1 cellular context compared by ENCODE assay signal in the genomic region with DNA sequence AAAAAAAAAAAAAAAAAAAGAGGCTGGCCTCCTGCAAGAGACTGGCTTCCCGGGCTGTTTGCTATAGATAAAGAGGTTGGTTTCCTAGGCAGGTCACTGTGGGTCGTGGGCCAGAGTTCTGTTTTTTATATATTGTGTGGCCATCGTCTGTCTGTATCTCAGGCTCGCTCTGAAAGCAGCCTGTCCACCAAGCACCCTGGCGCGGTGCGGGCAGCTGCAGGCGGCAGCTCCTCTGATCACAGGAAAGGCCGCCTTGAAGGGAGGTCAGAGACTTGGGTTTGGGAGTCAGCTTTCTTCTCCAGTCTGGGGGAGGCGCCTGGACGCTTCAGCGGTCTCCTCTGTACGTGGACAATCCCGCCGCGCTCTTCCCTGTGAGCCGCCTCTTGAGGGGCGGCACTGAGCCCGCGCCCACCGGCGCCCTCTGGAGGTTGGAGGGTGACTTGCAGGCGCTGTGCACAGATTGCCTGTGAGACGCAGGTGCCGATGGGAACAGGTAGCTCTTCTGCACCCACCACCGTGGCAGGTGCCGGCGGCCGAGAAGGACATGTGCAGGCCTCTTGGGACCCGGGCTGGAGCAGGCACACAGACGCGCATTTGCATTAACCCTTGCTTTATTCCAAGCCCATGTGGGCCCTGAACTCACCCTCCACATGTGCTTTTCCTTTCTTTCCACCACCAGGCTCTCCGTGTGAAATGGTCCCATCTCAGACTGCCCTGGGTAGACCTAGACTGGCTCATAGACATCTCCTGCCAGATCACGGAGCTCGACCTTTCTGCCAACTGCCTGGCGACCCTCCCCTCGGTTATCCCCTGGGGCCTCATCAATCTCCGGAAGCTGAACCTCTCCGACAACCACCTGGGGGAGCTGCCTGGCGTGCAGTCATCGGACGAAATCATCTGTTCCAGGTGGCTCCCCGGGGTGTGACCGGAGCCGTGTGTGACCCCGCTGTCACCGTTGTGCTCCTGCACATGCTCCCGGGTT.
TF ChIP-seq lines count a peak whose summit lies in the region.

No MANE protein-coding gene starts in this region.

TF ChIP-seq in HepG2, 621 proteins besides CTCF, POLR2A, EP300 and RAD21 (continued from another document and continues in another):
- TF ChIP-seq ZNF407 (CRISPR knock-in tag; IDR thresholded peaks at IDR 0.05; ENCODE audit: not compliant biosample characterization) (no peak), ZBTB44 (CRISPR knock-in tag; IDR thresholded peaks at IDR 0.05) (no peak), ZNF20 (CRISPR knock-in tag; IDR thresholded peaks at IDR 0.05) (no peak), SNAI1 (CRISPR knock-in tag; IDR thresholded peaks at IDR 0.05; ENCODE audit: borderline replicate concordance) (0 out of 2 replicates have a peak, but pooled peaks have one; percentile 8), HDAC2 (CRISPR knock-in tag; IDR thresholded peaks at IDR 0.05) (0 out of 2 replicates have a peak, but pooled peaks have one; percentile 43), BCL6 (CRISPR knock-in tag; IDR thresholded peaks at IDR 0.05) (no peak), ZNF549 (CRISPR knock-in tag; IDR thresholded peaks at IDR 0.05) (no peak), POLR2AphosphoS5 (IDR thresholded peaks at IDR 0.05; ENCODE audit: low read depth, low read length) (peak; percentile 45), ZSCAN29 (CRISPR knock-in tag; conservative IDR thresholded peaks at IDR 0.05) (no peak), ZNF670 (CRISPR knock-in tag; IDR thresholded peaks at IDR 0.05; ENCODE audit: borderline replicate concordance) (no peak), ZNF512 (CRISPR knock-in tag; IDR thresholded peaks at IDR 0.05) (no peak), FOXP4 (CRISPR knock-in tag; IDR thresholded peaks at IDR 0.05) (no peak), ATAD3A (CRISPR knock-in tag; IDR thresholded peaks at IDR 0.05) (no peak), SP2 (CRISPR knock-in tag; IDR thresholded peaks at IDR 0.05) (no peak), NFKB2 (CRISPR knock-in tag; IDR thresholded peaks at IDR 0.05; ENCODE audit: borderline replicate concordance) (peak; percentile 37; the same call in 1 of the 2 replicates), ZNF839 (CRISPR knock-in tag; IDR thresholded peaks at IDR 0.05; ENCODE audit: borderline replicate concordance) (no peak), SRSF4 (IDR thresholded peaks at IDR 0.05; ENCODE audit: low read depth, low read length, poor library complexity, severe bottlenecking) (no peak), SCMH1 (CRISPR knock-in tag; IDR thresholded peaks at IDR 0.05; ENCODE audit: borderline replicate concordance) (no peak), ZNF264 (CRISPR knock-in tag; IDR thresholded peaks at IDR 0.05) (0 out of 2 replicates have a peak, but pooled peaks have one; percentile 38), MTA3 (CRISPR knock-in tag; IDR thresholded peaks at IDR 0.05) (no peak), ERF (CRISPR knock-in tag; IDR thresholded peaks at IDR 0.05) (peak; percentile 54; the same call in 1 of the 2 replicates), ZNF329 (CRISPR knock-in tag; IDR thresholded peaks at IDR 0.05; ENCODE audit: low read depth) (no peak), ZNF747 (CRISPR knock-in tag; IDR thresholded peaks at IDR 0.05; ENCODE audit: borderline replicate concordance) (0 out of 2 replicates have a peak, but pooled peaks have one; percentile 33), MIXL1 (CRISPR knock-in tag; IDR thresholded peaks at IDR 0.05) (no peak), ZNF816 (CRISPR knock-in tag; IDR thresholded peaks at IDR 0.05; ENCODE audit: borderline replicate concordance) (no peak), YEATS2 (CRISPR knock-in tag; IDR thresholded peaks at IDR 0.05; ENCODE audit: borderline replicate concordance) (0 out of 2 replicates have a peak, but pooled peaks have one; percentile 37), SMAD9 (CRISPR knock-in tag; IDR thresholded peaks at IDR 0.05) (no peak), TBX3 (IDR thresholded peaks at IDR 0.05; ENCODE audit: borderline replicate concordance) (no peak), ZNF878 (CRISPR knock-in tag; IDR thresholded peaks at IDR 0.05) (no peak), JARID2 (CRISPR knock-in tag; IDR thresholded peaks at IDR 0.05; ENCODE audit: insufficient replicate concordance) (no peak), ZNF7 (CRISPR knock-in tag; IDR thresholded peaks at IDR 0.05) (no peak), KLF16 (CRISPR knock-in tag; IDR thresholded peaks at IDR 0.05) (no peak), ZNF460 (CRISPR knock-in tag; IDR thresholded peaks at IDR 0.05; ENCODE audit: borderline replicate concordance) (no peak)
- TF ChIP-seq, protein P1, sequence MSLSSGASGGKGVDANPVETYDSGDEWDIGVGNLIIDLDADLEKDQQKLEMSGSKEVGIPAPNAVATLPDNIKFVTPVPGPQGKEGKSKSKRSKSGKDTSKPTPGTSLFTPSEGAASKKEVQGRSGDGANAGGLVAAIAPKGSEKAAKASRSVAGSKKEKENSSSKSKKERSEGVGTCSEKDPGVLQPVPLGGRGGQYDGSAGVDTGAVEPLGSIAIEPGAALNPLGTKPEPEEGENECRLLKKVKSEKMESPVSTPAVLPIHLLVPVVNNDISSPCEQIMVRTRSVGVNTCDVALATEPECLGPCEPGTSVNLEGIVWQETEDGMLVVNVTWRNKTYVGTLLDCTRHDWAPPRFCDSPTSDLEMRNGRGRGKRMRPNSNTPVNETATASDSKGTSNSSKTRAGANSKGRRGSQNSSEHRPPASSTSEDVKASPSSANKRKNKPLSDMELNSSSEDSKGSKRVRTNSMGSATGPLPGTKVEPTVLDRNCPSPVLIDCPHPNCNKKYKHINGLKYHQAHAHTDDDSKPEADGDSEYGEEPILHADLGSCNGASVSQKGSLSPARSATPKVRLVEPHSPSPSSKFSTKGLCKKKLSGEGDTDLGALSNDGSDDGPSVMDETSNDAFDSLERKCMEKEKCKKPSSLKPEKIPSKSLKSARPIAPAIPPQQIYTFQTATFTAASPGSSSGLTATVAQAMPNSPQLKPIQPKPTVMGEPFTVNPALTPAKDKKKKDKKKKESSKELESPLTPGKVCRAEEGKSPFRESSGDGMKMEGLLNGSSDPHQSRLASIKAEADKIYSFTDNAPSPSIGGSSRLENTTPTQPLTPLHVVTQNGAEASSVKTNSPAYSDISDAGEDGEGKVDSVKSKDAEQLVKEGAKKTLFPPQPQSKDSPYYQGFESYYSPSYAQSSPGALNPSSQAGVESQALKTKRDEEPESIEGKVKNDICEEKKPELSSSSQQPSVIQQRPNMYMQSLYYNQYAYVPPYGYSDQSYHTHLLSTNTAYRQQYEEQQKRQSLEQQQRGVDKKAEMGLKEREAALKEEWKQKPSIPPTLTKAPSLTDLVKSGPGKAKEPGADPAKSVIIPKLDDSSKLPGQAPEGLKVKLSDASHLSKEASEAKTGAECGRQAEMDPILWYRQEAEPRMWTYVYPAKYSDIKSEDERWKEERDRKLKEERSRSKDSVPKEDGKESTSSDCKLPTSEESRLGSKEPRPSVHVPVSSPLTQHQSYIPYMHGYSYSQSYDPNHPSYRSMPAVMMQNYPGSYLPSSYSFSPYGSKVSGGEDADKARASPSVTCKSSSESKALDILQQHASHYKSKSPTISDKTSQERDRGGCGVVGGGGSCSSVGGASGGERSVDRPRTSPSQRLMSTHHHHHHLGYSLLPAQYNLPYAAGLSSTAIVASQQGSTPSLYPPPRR (CRISPR knock-in tag; IDR thresholded peaks at IDR 0.05; ENCODE audit: borderline replicate concordance): no peak
- TF ChIP-seq, protein P2, sequence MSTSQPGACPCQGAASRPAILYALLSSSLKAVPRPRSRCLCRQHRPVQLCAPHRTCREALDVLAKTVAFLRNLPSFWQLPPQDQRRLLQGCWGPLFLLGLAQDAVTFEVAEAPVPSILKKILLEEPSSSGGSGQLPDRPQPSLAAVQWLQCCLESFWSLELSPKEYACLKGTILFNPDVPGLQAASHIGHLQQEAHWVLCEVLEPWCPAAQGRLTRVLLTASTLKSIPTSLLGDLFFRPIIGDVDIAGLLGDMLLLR (CRISPR knock-in tag; IDR thresholded peaks at IDR 0.05): no peak
- TF ChIP-seq, protein P3, sequence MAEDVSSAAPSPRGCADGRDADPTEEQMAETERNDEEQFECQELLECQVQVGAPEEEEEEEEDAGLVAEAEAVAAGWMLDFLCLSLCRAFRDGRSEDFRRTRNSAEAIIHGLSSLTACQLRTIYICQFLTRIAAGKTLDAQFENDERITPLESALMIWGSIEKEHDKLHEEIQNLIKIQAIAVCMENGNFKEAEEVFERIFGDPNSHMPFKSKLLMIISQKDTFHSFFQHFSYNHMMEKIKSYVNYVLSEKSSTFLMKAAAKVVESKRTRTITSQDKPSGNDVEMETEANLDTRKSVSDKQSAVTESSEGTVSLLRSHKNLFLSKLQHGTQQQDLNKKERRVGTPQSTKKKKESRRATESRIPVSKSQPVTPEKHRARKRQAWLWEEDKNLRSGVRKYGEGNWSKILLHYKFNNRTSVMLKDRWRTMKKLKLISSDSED (CRISPR knock-in tag; IDR thresholded peaks at IDR 0.05): no peak
